In the genomic region with DNA sequence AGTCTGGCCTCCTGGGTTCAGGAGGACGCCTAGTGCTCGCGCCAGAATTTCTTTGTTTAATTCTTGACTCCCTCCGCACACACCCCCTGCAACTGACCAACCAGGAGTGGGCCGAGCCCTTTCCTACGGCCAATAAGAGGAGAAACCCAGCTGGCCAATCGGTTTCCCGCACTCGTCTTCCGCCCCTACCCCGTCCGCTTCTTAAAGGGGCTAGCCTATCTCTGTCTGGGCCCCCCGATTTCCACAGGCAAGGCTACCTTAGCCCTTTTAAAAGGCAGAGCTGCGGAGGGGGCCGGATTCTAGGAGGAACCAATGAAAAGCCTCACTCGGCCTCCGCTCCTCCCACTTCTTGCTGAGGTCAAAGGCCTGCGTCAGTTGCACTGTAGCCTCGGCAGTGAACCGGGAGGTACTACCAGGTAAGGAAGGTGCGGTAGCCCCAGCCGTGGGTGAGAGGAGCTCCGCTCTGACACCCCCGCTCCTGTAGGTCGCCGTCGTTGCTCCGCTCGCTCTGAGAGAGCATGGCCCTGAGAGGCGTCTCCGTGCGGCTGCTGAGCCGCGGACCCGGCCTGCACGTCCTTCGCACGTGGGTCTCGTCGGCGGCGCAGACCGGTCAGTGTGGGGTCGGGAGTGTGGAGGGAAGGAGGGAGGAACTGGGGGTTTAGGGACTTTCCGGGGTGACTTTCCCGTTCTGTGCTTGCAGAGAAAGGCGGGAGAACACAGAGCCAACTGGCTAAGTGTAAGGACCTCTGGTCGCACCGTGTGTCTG, we compare ENCODE assay signal across 1 cellular context.
TF ChIP-seq lines count a peak whose summit lies in the region.

A gene (plus strand): TSS at position 374 of the 766 bp plus-strand sequence. CDS start 145 bp downstream, at position 519.

TF ChIP-seq in HepG2, 621 proteins besides CTCF, POLR2A, EP300 and RAD21 (continued from another document and continues in another):
- TF ChIP-seq ZNF253 (CRISPR knock-in tag; IDR thresholded peaks at IDR 0.05; ENCODE audit: borderline replicate concordance) (no peak), NR2F1 (CRISPR knock-in tag; IDR thresholded peaks at IDR 0.05) (peak in 1 of 2 experiments; percentile 65; a peak in 3 of 4 replicates), AHR (CRISPR knock-in tag; IDR thresholded peaks at IDR 0.05) (0 out of 2 replicates have a peak, but pooled peaks have one; percentile 46), ZZZ3 (CRISPR knock-in tag; IDR thresholded peaks at IDR 0.05; ENCODE audit: borderline replicate concordance) (0 out of 2 replicates have a peak, but pooled peaks have one; percentile 17), ZC3H4 (CRISPR knock-in tag; IDR thresholded peaks at IDR 0.05; ENCODE audit: borderline replicate concordance) (0 out of 2 replicates have a peak, but pooled peaks have one; percentile 71), ZNF138 (CRISPR knock-in tag; IDR thresholded peaks at IDR 0.05; ENCODE audit: low read depth) (peak; percentile 53; the same call in 1 of the 2 replicates), ZNF556 (CRISPR knock-in tag; IDR thresholded peaks at IDR 0.05; ENCODE audit: borderline replicate concordance) (peak; percentile 59; the same call in 1 of the 2 replicates), CEBPG (CRISPR knock-in tag; IDR thresholded peaks at IDR 0.05) (peak; percentile 36; the same call in 1 of the 2 replicates), MIXL1 (CRISPR knock-in tag; IDR thresholded peaks at IDR 0.05) (0 out of 2 replicates have a peak, but pooled peaks have one; percentile 38), IKZF4 (CRISPR knock-in tag; IDR thresholded peaks at IDR 0.05; ENCODE audit: borderline replicate concordance, low read depth, not compliant biosample characterization) (no peak), ZSCAN25 (CRISPR knock-in tag; IDR thresholded peaks at IDR 0.05) (peak; percentile 49; the same call in 1 of the 2 replicates), ZNF230 (CRISPR knock-in tag; IDR thresholded peaks at IDR 0.05) (peak; percentile 79), ZBTB21 (CRISPR knock-in tag; IDR thresholded peaks at IDR 0.05) (peak; percentile 51; the same call in 1 of the 2 replicates), ZSCAN29 (CRISPR knock-in tag; conservative IDR thresholded peaks at IDR 0.05) (peak; percentile 53; the same call in 1 of the 2 replicates), SETDB1 (CRISPR knock-in tag; IDR thresholded peaks at IDR 0.05; ENCODE audit: borderline replicate concordance) (no peak), NFE2L1 (CRISPR knock-in tag; IDR thresholded peaks at IDR 0.05; ENCODE audit: borderline replicate concordance) (0 out of 2 replicates have a peak, but pooled peaks have one; percentile 59), ZFX (CRISPR knock-in tag; IDR thresholded peaks at IDR 0.05; ENCODE audit: low read depth) (peak; percentile 85), JUN (CRISPR knock-in tag; IDR thresholded peaks at IDR 0.05) (0 out of 2 replicates have a peak, but pooled peaks have one; percentile 34), ZNF350 (CRISPR knock-in tag; IDR thresholded peaks at IDR 0.05; ENCODE audit: borderline replicate concordance, low read depth) (peak; percentile 91), SMAD1 (CRISPR knock-in tag; IDR thresholded peaks at IDR 0.05; ENCODE audit: borderline replicate concordance, low read depth) (0 out of 2 replicates have a peak, but pooled peaks have one; percentile 46), MIER2 (CRISPR knock-in tag; IDR thresholded peaks at IDR 0.05) (no peak), KLF15 (CRISPR knock-in tag; IDR thresholded peaks at IDR 0.05; ENCODE audit: borderline replicate concordance) (peak; percentile 40; the same call in 1 of the 2 replicates), HNRNPLL (IDR thresholded peaks at IDR 0.05; ENCODE audit: low read depth, low read length, poor library complexity, severe bottlenecking) (peak; percentile 44), NR3C1 (CRISPR knock-in tag; IDR thresholded peaks at IDR 0.05) (no peak), DR1 (CRISPR knock-in tag; IDR thresholded peaks at IDR 0.05) (0 out of 2 replicates have a peak, but pooled peaks have one; percentile 62)
- TF ChIP-seq, protein P1, sequence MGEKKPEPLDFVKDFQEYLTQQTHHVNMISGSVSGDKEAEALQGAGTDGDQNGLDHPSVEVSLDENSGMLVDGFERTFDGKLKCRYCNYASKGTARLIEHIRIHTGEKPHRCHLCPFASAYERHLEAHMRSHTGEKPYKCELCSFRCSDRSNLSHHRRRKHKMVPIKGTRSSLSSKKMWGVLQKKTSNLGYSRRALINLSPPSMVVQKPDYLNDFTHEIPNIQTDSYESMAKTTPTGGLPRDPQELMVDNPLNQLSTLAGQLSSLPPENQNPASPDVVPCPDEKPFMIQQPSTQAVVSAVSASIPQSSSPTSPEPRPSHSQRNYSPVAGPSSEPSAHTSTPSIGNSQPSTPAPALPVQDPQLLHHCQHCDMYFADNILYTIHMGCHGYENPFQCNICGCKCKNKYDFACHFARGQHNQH (CRISPR knock-in tag; IDR thresholded peaks at IDR 0.05): 0 out of 2 replicates have a peak, but pooled peaks have one; percentile 37
- TF ChIP-seq, protein P2, sequence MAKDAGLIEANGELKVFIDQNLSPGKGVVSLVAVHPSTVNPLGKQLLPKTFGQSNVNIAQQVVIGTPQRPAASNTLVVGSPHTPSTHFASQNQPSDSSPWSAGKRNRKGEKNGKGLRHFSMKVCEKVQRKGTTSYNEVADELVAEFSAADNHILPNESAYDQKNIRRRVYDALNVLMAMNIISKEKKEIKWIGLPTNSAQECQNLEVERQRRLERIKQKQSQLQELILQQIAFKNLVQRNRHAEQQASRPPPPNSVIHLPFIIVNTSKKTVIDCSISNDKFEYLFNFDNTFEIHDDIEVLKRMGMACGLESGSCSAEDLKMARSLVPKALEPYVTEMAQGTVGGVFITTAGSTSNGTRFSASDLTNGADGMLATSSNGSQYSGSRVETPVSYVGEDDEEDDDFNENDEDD (CRISPR knock-in tag; IDR thresholded peaks at IDR 0.05; ENCODE audit: borderline replicate concordance): peak; percentile 61; the same call in 1 of the 2 replicates
- TF ChIP-seq, protein P3, sequence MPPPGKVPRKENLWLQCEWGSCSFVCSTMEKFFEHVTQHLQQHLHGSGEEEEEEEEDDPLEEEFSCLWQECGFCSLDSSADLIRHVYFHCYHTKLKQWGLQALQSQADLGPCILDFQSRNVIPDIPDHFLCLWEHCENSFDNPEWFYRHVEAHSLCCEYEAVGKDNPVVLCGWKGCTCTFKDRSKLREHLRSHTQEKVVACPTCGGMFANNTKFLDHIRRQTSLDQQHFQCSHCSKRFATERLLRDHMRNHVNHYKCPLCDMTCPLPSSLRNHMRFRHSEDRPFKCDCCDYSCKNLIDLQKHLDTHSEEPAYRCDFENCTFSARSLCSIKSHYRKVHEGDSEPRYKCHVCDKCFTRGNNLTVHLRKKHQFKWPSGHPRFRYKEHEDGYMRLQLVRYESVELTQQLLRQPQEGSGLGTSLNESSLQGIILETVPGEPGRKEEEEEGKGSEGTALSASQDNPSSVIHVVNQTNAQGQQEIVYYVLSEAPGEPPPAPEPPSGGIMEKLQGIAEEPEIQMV (CRISPR knock-in tag; IDR thresholded peaks at IDR 0.05; ENCODE audit: low read depth): peak; percentile 73
- TF ChIP-seq, protein P4, sequence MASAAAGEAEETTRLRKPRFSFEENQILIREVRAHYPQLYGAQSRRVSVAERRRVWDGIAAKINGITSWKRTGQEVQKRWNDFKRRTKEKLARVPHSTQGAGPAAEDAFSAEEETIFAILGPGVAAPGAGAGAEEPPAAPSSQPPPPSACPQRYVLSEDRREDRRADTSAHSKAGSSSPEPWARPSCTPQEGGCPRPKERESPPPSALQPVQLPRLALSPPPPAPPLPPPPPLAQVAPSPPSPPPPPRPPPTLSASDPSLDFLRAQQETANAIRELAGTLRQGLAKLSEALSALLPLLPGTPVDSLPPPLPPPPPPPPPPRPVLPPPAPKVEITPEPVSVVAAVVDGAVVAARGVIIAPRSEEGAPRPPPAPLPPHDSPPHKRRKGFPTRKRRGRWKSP (CRISPR knock-in tag; IDR thresholded peaks at IDR 0.05): 0 out of 2 replicates have a peak, but pooled peaks have one; percentile 31
- TF ChIP-seq, protein P5, sequence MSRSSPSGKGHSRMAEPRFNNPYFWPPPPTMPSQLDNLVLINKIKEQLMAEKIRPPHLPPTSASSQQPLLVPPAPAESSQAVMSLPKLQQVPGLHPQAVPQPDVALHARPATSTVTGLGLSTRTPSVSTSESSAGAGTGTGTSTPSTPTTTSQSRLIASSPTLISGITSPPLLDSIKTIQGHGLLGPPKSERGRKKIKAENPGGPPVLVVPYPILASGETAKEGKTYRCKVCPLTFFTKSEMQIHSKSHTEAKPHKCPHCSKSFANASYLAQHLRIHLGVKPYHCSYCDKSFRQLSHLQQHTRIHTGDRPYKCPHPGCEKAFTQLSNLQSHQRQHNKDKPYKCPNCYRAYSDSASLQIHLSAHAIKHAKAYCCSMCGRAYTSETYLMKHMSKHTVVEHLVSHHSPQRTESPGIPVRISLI (CRISPR knock-in tag; IDR thresholded peaks at IDR 0.05; ENCODE audit: borderline replicate concordance): 0 out of 2 replicates have a peak, but pooled peaks have one; percentile 53
- TF ChIP-seq, protein P6, sequence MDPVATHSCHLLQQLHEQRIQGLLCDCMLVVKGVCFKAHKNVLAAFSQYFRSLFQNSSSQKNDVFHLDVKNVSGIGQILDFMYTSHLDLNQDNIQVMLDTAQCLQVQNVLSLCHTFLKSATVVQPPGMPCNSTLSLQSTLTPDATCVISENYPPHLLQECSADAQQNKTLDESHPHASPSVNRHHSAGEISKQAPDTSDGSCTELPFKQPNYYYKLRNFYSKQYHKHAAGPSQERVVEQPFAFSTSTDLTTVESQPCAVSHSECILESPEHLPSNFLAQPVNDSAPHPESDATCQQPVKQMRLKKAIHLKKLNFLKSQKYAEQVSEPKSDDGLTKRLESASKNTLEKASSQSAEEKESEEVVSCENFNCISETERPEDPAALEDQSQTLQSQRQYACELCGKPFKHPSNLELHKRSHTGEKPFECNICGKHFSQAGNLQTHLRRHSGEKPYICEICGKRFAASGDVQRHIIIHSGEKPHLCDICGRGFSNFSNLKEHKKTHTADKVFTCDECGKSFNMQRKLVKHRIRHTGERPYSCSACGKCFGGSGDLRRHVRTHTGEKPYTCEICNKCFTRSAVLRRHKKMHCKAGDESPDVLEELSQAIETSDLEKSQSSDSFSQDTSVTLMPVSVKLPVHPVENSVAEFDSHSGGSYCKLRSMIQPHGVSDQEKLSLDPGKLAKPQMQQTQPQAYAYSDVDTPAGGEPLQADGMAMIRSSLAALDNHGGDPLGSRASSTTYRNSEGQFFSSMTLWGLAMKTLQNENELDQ (CRISPR knock-in tag; IDR thresholded peaks at IDR 0.05; ENCODE audit: borderline replicate concordance): no peak
- TF ChIP-seq, protein P7, sequence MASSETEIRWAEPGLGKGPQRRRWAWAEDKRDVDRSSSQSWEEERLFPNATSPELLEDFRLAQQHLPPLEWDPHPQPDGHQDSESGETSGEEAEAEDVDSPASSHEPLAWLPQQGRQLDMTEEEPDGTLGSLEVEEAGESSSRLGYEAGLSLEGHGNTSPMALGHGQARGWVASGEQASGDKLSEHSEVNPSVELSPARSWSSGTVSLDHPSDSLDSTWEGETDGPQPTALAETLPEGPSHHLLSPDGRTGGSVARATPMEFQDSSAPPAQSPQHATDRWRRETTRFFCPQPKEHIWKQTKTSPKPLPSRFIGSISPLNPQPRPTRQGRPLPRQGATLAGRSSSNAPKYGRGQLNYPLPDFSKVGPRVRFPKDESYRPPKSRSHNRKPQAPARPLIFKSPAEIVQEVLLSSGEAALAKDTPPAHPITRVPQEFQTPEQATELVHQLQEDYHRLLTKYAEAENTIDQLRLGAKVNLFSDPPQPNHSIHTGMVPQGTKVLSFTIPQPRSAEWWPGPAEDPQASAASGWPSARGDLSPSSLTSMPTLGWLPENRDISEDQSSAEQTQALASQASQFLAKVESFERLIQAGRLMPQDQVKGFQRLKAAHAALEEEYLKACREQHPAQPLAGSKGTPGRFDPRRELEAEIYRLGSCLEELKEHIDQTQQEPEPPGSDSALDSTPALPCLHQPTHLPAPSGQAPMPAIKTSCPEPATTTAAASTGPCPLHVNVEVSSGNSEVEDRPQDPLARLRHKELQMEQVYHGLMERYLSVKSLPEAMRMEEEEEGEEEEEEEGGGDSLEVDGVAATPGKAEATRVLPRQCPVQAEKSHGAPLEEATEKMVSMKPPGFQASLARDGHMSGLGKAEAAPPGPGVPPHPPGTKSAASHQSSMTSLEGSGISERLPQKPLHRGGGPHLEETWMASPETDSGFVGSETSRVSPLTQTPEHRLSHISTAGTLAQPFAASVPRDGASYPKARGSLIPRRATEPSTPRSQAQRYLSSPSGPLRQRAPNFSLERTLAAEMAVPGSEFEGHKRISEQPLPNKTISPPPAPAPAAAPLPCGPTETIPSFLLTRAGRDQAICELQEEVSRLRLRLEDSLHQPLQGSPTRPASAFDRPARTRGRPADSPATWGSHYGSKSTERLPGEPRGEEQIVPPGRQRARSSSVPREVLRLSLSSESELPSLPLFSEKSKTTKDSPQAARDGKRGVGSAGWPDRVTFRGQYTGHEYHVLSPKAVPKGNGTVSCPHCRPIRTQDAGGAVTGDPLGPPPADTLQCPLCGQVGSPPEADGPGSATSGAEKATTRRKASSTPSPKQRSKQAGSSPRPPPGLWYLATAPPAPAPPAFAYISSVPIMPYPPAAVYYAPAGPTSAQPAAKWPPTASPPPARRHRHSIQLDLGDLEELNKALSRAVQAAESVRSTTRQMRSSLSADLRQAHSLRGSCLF (CRISPR knock-in tag; IDR thresholded peaks at IDR 0.05; ENCODE audit: borderline replicate concordance): no peak
- TF ChIP-seq, protein P8, sequence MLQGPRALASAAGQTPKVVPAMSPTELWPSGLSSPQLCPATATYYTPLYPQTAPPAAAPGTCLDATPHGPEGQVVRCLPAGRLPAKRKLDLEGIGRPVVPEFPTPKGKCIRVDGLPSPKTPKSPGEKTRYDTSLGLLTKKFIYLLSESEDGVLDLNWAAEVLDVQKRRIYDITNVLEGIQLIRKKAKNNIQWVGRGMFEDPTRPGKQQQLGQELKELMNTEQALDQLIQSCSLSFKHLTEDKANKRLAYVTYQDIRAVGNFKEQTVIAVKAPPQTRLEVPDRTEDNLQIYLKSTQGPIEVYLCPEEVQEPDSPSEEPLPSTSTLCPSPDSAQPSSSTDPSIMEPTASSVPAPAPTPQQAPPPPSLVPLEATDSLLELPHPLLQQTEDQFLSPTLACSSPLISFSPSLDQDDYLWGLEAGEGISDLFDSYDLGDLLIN (CRISPR knock-in tag; IDR thresholded peaks at IDR 0.05; ENCODE audit: borderline replicate concordance): no peak
- TF ChIP-seq, protein P9, sequence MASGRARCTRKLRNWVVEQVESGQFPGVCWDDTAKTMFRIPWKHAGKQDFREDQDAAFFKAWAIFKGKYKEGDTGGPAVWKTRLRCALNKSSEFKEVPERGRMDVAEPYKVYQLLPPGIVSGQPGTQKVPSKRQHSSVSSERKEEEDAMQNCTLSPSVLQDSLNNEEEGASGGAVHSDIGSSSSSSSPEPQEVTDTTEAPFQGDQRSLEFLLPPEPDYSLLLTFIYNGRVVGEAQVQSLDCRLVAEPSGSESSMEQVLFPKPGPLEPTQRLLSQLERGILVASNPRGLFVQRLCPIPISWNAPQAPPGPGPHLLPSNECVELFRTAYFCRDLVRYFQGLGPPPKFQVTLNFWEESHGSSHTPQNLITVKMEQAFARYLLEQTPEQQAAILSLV (CRISPR knock-in tag; IDR thresholded peaks at IDR 0.05; ENCODE audit: borderline replicate concordance): peak; percentile 43; the same call in 1 of the 2 replicates
- TF ChIP-seq, protein P10, sequence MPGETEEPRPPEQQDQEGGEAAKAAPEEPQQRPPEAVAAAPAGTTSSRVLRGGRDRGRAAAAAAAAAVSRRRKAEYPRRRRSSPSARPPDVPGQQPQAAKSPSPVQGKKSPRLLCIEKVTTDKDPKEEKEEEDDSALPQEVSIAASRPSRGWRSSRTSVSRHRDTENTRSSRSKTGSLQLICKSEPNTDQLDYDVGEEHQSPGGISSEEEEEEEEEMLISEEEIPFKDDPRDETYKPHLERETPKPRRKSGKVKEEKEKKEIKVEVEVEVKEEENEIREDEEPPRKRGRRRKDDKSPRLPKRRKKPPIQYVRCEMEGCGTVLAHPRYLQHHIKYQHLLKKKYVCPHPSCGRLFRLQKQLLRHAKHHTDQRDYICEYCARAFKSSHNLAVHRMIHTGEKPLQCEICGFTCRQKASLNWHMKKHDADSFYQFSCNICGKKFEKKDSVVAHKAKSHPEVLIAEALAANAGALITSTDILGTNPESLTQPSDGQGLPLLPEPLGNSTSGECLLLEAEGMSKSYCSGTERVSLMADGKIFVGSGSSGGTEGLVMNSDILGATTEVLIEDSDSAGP (CRISPR knock-in tag; IDR thresholded peaks at IDR 0.05; ENCODE audit: borderline replicate concordance): peak; percentile 98
